13 cellular contexts compared by ENCODE assay signal in genomic region chr17:37829446-37830142, GRCh38.
DNase-seq lines count a peak whose midpoint lies in the region; ATAC-seq and TF ChIP-seq lines count a peak whose summit lies in the region.
"Had no signal": no experiment of that assay in that cellular context is flagged by ENCODE, and none has a peak within 500 bp of the region (broad histone marks: within the 10 kb centered on the region; RNA-seq: fewer than 3 reads in every experiment).

No MANE protein-coding gene starts in this region.

- no peaks in the 10 kb centered on the region for H3K9me3 Mint-ChIP-seq in activated naive CD8-positive, alpha-beta T cell treated with anti-CD3 and anti-CD28 coated beads, Interleukin-2, amount 50 U/mL, for 24 hours
- H3K9me3 Mint-ChIP-seq in activated naive CD8-positive, alpha-beta T cell treated with anti-CD3 and anti-CD28 coated beads for 36 hours, result no peaks in the 10 kb centered on the region

- H3K27me3 ChIP-seq in SU-DHL-6 (ENCODE audit: low read length), result no peaks in the 10 kb centered on the region
- H3K27me3 ChIP-seq in thyroid gland, result no peaks in the 10 kb centered on the region
- no peaks in the 10 kb centered on the region for H3K27me3 ChIP-seq in uterus
- H3K27me3 ChIP-seq in esophagus squamous epithelium, result peaks cover 0 to 16% (median 0%) of the 10 kb centered on the region in 4 donors

- no peaks in the 10 kb centered on the region for H3K36me3 Mint-ChIP-seq in activated naive CD8-positive, alpha-beta T cell treated with anti-CD3 and anti-CD28 coated beads, Interleukin-2, amount 50 U/mL, for 24 hours (ENCODE audit: low read depth)
- H3K36me3 Mint-ChIP-seq in activated naive CD8-positive, alpha-beta T cell treated with anti-CD3 and anti-CD28 coated beads for 36 hours, result no peaks in the 10 kb centered on the region

- H3K27ac Mint-ChIP-seq in activated naive CD8-positive, alpha-beta T cell treated with anti-CD3 and anti-CD28 coated beads, Interleukin-2, amount 50 U/mL, for 24 hours, result no peak overlapping the region
- H3K27ac Mint-ChIP-seq in activated naive CD8-positive, alpha-beta T cell treated with anti-CD3 and anti-CD28 coated beads for 36 hours, result no peak overlapping the region

- no peaks in the 10 kb centered on the region for H4K20me1 ChIP-seq in SU-DHL-6 (ENCODE audit: low read depth, low read length)

- no peak for DNase-seq in activated naive CD8-positive, alpha-beta T cell treated with anti-CD3 and anti-CD28 coated beads, Interleukin-2, amount 50 U/mL, for 24 hours
- no peak for DNase-seq in activated naive CD8-positive, alpha-beta T cell treated with anti-CD3 and anti-CD28 coated beads for 36 hours
- no peak for DNase-seq in thyroid gland
- DNase-seq in uterus, result no peak
- DNase-seq in esophagus squamous epithelium (lab: John Stamatoyannopoulos, UW), result no peak
- no peak for DNase-seq in hippocampal formation (lab: John Stamatoyannopoulos, UW)
- DNase-seq: effector CD8-positive, alpha-beta T cell; GDM1; lower lobe of right lung; stimulated activated CD4-positive, alpha-beta T cell treated with anti-CD3 and anti-CD28 coated beads, Interleukin-4, amount 100 ng/mL, for 4 hours; WERI-Rb-1 had no signal

- H3K27ac ChIP-seq in SU-DHL-6 (ENCODE audit: low read depth, low read length) (peak overlapping the region; percentile 85), thyroid gland (peak overlapping the region; percentile 44 to 68 (median 52)), uterus (no peak overlapping the region), esophagus squamous epithelium (no peak overlapping the region)
- H3K27ac ChIP-seq: lower lobe of right lung, WERI-Rb-1 had no signal

- H3K4me3 Mint-ChIP-seq in activated naive CD8-positive, alpha-beta T cell treated with anti-CD3 and anti-CD28 coated beads, Interleukin-2, amount 50 U/mL, for 24 hours, result no peak overlapping the region
- no peak overlapping the region for H3K4me3 Mint-ChIP-seq in activated naive CD8-positive, alpha-beta T cell treated with anti-CD3 and anti-CD28 coated beads for 36 hours

- no peak overlapping the region for H2AFZ ChIP-seq in SU-DHL-6 (ENCODE audit: low read depth, low read length, severe bottlenecking)

- H3K4me1 ChIP-seq in thyroid gland (peaks cover 25 to 26% of the 10 kb centered on the region in 2 donors), uterus (no peaks in the 10 kb centered on the region), esophagus squamous epithelium (peaks cover 0 to 6% (median 3%) of the 10 kb centered on the region in 3 donors)

- 41 to 49% methylated on average over 5 of the region's 5 CpGs for WGBS in thyroid gland, 2 donors
- WGBS in esophagus squamous epithelium, 2 donors, result 62 to 74% methylated on average over 5 of the region's 5 CpGs

- H3K4me3 ChIP-seq in SU-DHL-6 (ENCODE audit: insufficient read depth, low read length, poor library complexity, severe bottlenecking), result no peak overlapping the region
- no peak overlapping the region for H3K4me3 ChIP-seq in thyroid gland (replicated peaks in 1 of 3)
- no peak overlapping the region for H3K4me3 ChIP-seq in uterus
- H3K4me3 ChIP-seq in esophagus squamous epithelium, result no peak overlapping the region
- H3K4me3 ChIP-seq: lower lobe of right lung had no signal

- ATAC-seq in activated naive CD8-positive, alpha-beta T cell treated with anti-CD3 and anti-CD28 coated beads, Interleukin-2, amount 50 U/mL, for 24 hours, result peak; percentile 34
- ATAC-seq in HG02970 (IDR thresholded peaks at IDR 0.05; ENCODE audit: low FRiP score, unreplicated experiment), result peak; percentile 45

- H3K4me1 Mint-ChIP-seq in activated naive CD8-positive, alpha-beta T cell treated with anti-CD3 and anti-CD28 coated beads, Interleukin-2, amount 50 U/mL, for 24 hours, result peaks cover 44% of the 10 kb centered on the region
- peaks cover 19% of the 10 kb centered on the region for H3K4me1 Mint-ChIP-seq in activated naive CD8-positive, alpha-beta T cell treated with anti-CD3 and anti-CD28 coated beads for 36 hours

- peak overlapping the region; percentile 46 for H3K4me2 ChIP-seq in SU-DHL-6 (ENCODE audit: low read depth, low read length, poor library complexity, severe bottlenecking)

- TF ChIP-seq CTCF in SU-DHL-6 (IDR thresholded peaks at IDR 0.05; ENCODE audit: insufficient read depth, low read length, poor library complexity, severe bottlenecking) (no peak), thyroid gland (IDR thresholded peaks at IDR 0.05) (no peak), uterus (IDR thresholded peaks at IDR 0.05) (no peak), esophagus squamous epithelium (IDR thresholded peaks at IDR 0.05) (no peak)

- no peaks in the 10 kb centered on the region for H3K9me2 ChIP-seq in SU-DHL-6 (replicated peaks; ENCODE audit: insufficient read depth, low read length)

- no peaks in the 10 kb centered on the region for H3K79me2 ChIP-seq in SU-DHL-6 (ENCODE audit: insufficient read depth, low read length)

- H3K27me3 Mint-ChIP-seq in activated naive CD8-positive, alpha-beta T cell treated with anti-CD3 and anti-CD28 coated beads, Interleukin-2, amount 50 U/mL, for 24 hours, result peaks cover 8% of the 10 kb centered on the region
- peaks cover 14% of the 10 kb centered on the region for H3K27me3 Mint-ChIP-seq in activated naive CD8-positive, alpha-beta T cell treated with anti-CD3 and anti-CD28 coated beads for 36 hours

- H3K9me3 ChIP-seq in SU-DHL-6 (ENCODE audit: insufficient read depth, low read length) (no peaks in the 10 kb centered on the region), thyroid gland (no peaks in the 10 kb centered on the region), uterus (no peaks in the 10 kb centered on the region), esophagus squamous epithelium (no peaks in the 10 kb centered on the region)
- H3K9me3 ChIP-seq: lower lobe of right lung had no signal

- intact Hi-C loops in thyroid gland (cut with DNase I), result no loop called here
- intact Hi-C loops in uterus (cut with DNase I; ENCODE audit: low total_unique reads), result no loop called here
- intact Hi-C loops in esophagus squamous epithelium (cut with DNase I), result no loop called here

- peaks cover 24% of the 10 kb centered on the region; the same call in 1 of the 2 replicates for H3F3A ChIP-seq in SU-DHL-6 (ENCODE audit: insufficient read depth)

- TF ChIP-seq POLR2A in thyroid gland (IDR thresholded peaks at IDR 0.05) (no peak), uterus (IDR thresholded peaks at IDR 0.05) (no peak), esophagus squamous epithelium (IDR thresholded peaks at IDR 0.05) (no peak)

- H3K36me3 ChIP-seq in SU-DHL-6 (ENCODE audit: low read length) (no peaks in the 10 kb centered on the region), thyroid gland (no peaks in the 10 kb centered on the region), uterus (no peaks in the 10 kb centered on the region), esophagus squamous epithelium (no peaks in the 10 kb centered on the region)
- H3K36me3 ChIP-seq: lower lobe of right lung, WERI-Rb-1 had no signal

- H3K9ac ChIP-seq in SU-DHL-6 (ENCODE audit: low read length), result 0 out of 2 replicates have a peak overlapping the region, but pooled peaks have one; percentile 28

Comparison
In these comparisons a context has a peak if more than half of its experiments do, and no peak if none do; other contexts are left out.
1. H3K27ac ChIP-seq: peak in SU-DHL-6 (single experiment) and thyroid gland (3 of 3); none in uterus (0 of 2) and esophagus squamous epithelium (0 of 4).